In genomic region chr19:13774217-13775191, GRCh38 we compare ENCODE assay signal across 8 cellular contexts. TPM values are rescaled to one million over a fixed set of nuclear protein-coding genes. Genes with fewer than 3 reads are reported as not detected.
DNase-seq lines count a peak whose midpoint lies in the region; ATAC-seq, FAIRE-seq and TF ChIP-seq lines count a peak whose summit lies in the region.

TSS of gene C19orf53 (plus strand) at chr19:13774456. CDS start at chr19:13774478, 22 bp downstream.

- intact Hi-C loops in Calu3 (cut with micrococcal nuclease; ENCODE audit: unreplicated experiment), result no loop called here

- H3K4me3 ChIP-seq in HUES64 (ENCODE audit: low read length) (peak within 1 kb of the TSS; percentile 81), OCI-LY1 (ENCODE audit: low read depth, low read length, poor library complexity, severe bottlenecking) (peak within 1 kb of the TSS; percentile 79), mesodermal cell (ENCODE audit: extremely low read depth, insufficient read depth, low read length, poor library complexity, severe bottlenecking) (peak within 1 kb of the TSS; percentile 96)

- TF ChIP-seq CTCF in Calu3 (IDR thresholded peaks at IDR 0.05; ENCODE audit: unreplicated experiment), result no peak
- no peak for TF ChIP-seq CTCF in OCI-LY1 (IDR thresholded peaks at IDR 0.05; ENCODE audit: low read length)

- peak; percentile 89 for ATAC-seq in GM21447 (IDR thresholded peaks at IDR 0.05; ENCODE audit: unreplicated experiment)

- H3K36me3 Mint-ChIP-seq in Calu3 (ENCODE audit: insufficient read depth, unreplicated experiment), result peaks cover 32% of the 10 kb centered on the region

- H3K27ac Mint-ChIP-seq in Calu3 (ENCODE audit: unreplicated experiment), result peak within 1 kb of the TSS; percentile 95

- H3K36me3 ChIP-seq in HUES64 (ENCODE audit: insufficient read depth, low read length) (peaks cover 43% of the 10 kb centered on the region), OCI-LY1 (ENCODE audit: insufficient read depth, low read length) (peaks cover 37% of the 10 kb centered on the region), mesodermal cell (ENCODE audit: control insufficient read depth, insufficient read depth, low read length) (peaks cover 55% of the 10 kb centered on the region)

- H3K4me3 Mint-ChIP-seq in Calu3 (ENCODE audit: low read depth, unreplicated experiment), result peak within 1 kb of the TSS; percentile 99

- H3K9me2 ChIP-seq in OCI-LY1 (ENCODE audit: low read depth, low read length), result no peaks in the 10 kb centered on the region

- CTCF ChIA-PET in Calu3 (lab: Charles Lee), result interaction anchor here (0.6 to 1.7 kb wide), 6 partner anchors 9 to 744 kb away, joined by 3 to 13 read pairs (median 6); partner anchors contain the start of genes DNAJB1 and MRI1

- H3K9me3 ChIP-seq in HUES64 (ENCODE audit: insufficient read depth, low read depth, low read length), result no peaks in the 10 kb centered on the region
- no peaks in the 10 kb centered on the region for H3K9me3 ChIP-seq in OCI-LY1 (ENCODE audit: low read length)
- H3K9me3 ChIP-seq in mesodermal cell (ENCODE audit: control insufficient read depth, low read length), result no peaks in the 10 kb centered on the region

- H3K4me2 ChIP-seq in OCI-LY1 (ENCODE audit: low read length), result peak within 1 kb of the TSS; percentile 68

- DNase-seq in Calu3, result peak; percentile 83
- DNase-seq in activated CD8-positive, alpha-beta memory T cell treated with anti-CD3 and anti-CD28 coated beads, Interleukin-2, amount 50 U/mL, for 4 hours, result peak; percentile 81
- peak; percentile 69 to 81 for DNase-seq in stimulated activated CD8-positive, alpha-beta memory T cell treated with anti-CD3 and anti-CD28 coated beads, Interleukin-15, amount 100 ng/mL, for 4 hours (ENCODE audit: low read depth in 2 of 2)

- H2AFZ ChIP-seq in OCI-LY1 (ENCODE audit: low read length), result no peak within 1 kb of the TSS

- 1% methylated on average over 61 of the region's 61 CpGs for WGBS in HUES64
- WGBS in mesodermal cell (ENCODE audit: insufficient coverage in 2 of 2), 2 experiments, result 1% methylated on average over 54 to 59 of the region's 61 CpGs

- H4K20me1 ChIP-seq in OCI-LY1 (ENCODE audit: insufficient read depth, low read length), result no peaks in the 10 kb centered on the region

- H3K9ac ChIP-seq in HUES64 (ENCODE audit: low read depth, low read length) (peak within 1 kb of the TSS; percentile 94), OCI-LY1 (ENCODE audit: low read length) (peak within 1 kb of the TSS; percentile 82)

- TSS peak; percentile 79 for BruUV-seq in Calu3 (replicated peaks; lab: Mats Ljungman, UMichigan)

- H3K4me1 ChIP-seq in HUES64 (ENCODE audit: insufficient read depth, low read length) (no peaks in the 10 kb centered on the region), OCI-LY1 (ENCODE audit: insufficient read depth, low read length, severe bottlenecking) (peaks cover 10% of the 10 kb centered on the region), mesodermal cell (ENCODE audit: control insufficient read depth, insufficient read depth, low read length, poor library complexity, severe bottlenecking) (peaks cover 5% of the 10 kb centered on the region)

- H3F3A ChIP-seq in OCI-LY1 (ENCODE audit: insufficient read depth, low read length), result no peaks in the 10 kb centered on the region

- H3K27ac ChIP-seq in HUES64 (ENCODE audit: low read depth, low read length) (peak within 1 kb of the TSS; percentile 89), OCI-LY1 (ENCODE audit: low read depth, low read length, poor library complexity, severe bottlenecking) (no peak within 1 kb of the TSS), mesodermal cell (ENCODE audit: low read depth, low read length, severe bottlenecking) (peak within 1 kb of the TSS; percentile 91)

- peak; percentile 83 for FAIRE-seq in endometrium (lab: Jason Lieb, UNC)

- no peaks in the 10 kb centered on the region for H3K27me3 Mint-ChIP-seq in Calu3 (ENCODE audit: unreplicated experiment)

- no peaks in the 10 kb centered on the region for H3K9me3 Mint-ChIP-seq in Calu3 (ENCODE audit: low read depth, unreplicated experiment)

- no peaks in the 10 kb centered on the region for H3K4me1 Mint-ChIP-seq in Calu3 (ENCODE audit: low read depth, unreplicated experiment)

- peaks cover 14% of the 10 kb centered on the region for H3K79me2 ChIP-seq in OCI-LY1 (ENCODE audit: insufficient read depth, low read length)

- H3K27me3 ChIP-seq in HUES64 (ENCODE audit: insufficient read depth, low read length) (no peaks in the 10 kb centered on the region), OCI-LY1 (ENCODE audit: insufficient read depth, low read length) (no peaks in the 10 kb centered on the region)

RNA-seq across cellular contexts. Expression of gene C19orf53, which starts in this region (rescaled TPM):
- total RNA-seq in Calu3 (2022), result 59.4 and 66.4 TPM in 2 replicates
- 134 TPM for polyA plus RNA-seq in HUES64 (2013, experiment 1 of 2)
- 150 TPM for polyA plus RNA-seq in HUES64 (2013, experiment 2 of 2)
- polyA plus RNA-seq in mesodermal cell (2013, experiment 1 of 2), result 170 TPM
- 158 TPM for polyA plus RNA-seq in mesodermal cell (2013, experiment 2 of 2)
